In genomic region chr18:13406049-13406615, GRCh38 we compare ENCODE assay signal across 19 cellular contexts.
DNase-seq lines count a peak whose midpoint lies in the region; ATAC-seq, FAIRE-seq and TF ChIP-seq lines count a peak whose summit lies in the region.
"Had no signal": no experiment of that assay in that cellular context is flagged by ENCODE, and none has a peak within 500 bp of the region (broad histone marks: within the 10 kb centered on the region; RNA-seq: fewer than 3 reads in every experiment).

No MANE protein-coding gene starts in this region.

- H3K27ac Mint-ChIP-seq in activated CD8-positive, alpha-beta memory T cell treated with anti-CD3 and anti-CD28 coated beads, Interleukin-2, amount 10 ng/mL, durations not matched to agents 7 days and 5 days = no peak overlapping the region
- peak overlapping the region; percentile 12 for H3K27ac Mint-ChIP-seq in CD4-positive, alpha-beta T cell
- H3K27ac Mint-ChIP-seq in type B pancreatic cell = no peak overlapping the region

- no peaks in the 10 kb centered on the region for H3K9me3 Mint-ChIP-seq in activated CD8-positive, alpha-beta memory T cell treated with anti-CD3 and anti-CD28 coated beads, Interleukin-2, amount 10 ng/mL, durations not matched to agents 7 days and 5 days (ENCODE audit: low read depth)
- H3K9me3 Mint-ChIP-seq in CD4-positive, alpha-beta T cell = no peaks in the 10 kb centered on the region
- H3K9me3 Mint-ChIP-seq in type B pancreatic cell = no peaks in the 10 kb centered on the region

- intact Hi-C loops in CD4-positive, alpha-beta T cell (cut with DNase I, micrococcal nuclease) = no loop called here
- intact Hi-C loops in HepG2 (cut with micrococcal nuclease; ENCODE audit: unreplicated experiment) = loop anchor here (10.0 kb wide), 1 partner anchor 479 kb away; no protein-coding TSS in a partner anchor

- no peaks in the 10 kb centered on the region for H3K36me3 ChIP-seq in HepG2 (replicated peaks in 1 of 2; ENCODE audit: control insufficient read depth in 1 of 2, insufficient read depth in 2 of 2, low read length in 2 of 2)

- H3K9me3 ChIP-seq in CD4-positive, alpha-beta T cell (ENCODE audit: control insufficient read depth, low read length) = no peaks in the 10 kb centered on the region
- H3K9me3 ChIP-seq in HepG2 (ENCODE audit: low read length) = no peaks in the 10 kb centered on the region

- no peak for ATAC-seq in activated CD8-positive, alpha-beta memory T cell treated with anti-CD3 and anti-CD28 coated beads, Interleukin-2, amount 10 ng/mL, durations not matched to agents 7 days and 5 days
- ATAC-seq in CD4-positive, alpha-beta T cell (ENCODE audit: poor library complexity) = no peak
- 0 out of 3 replicates have a peak, but pooled peaks have one; percentile 20 for ATAC-seq in HepG2
- ATAC-seq: GM12878, HCT116 had no signal

- H3K79me2 ChIP-seq in HepG2 (ENCODE audit: insufficient read depth, low read length) = no peaks in the 10 kb centered on the region

- in situ Hi-C loops in HepG2 (cut with HindIII; ENCODE audit: extremely low pct_ligation_motif_present, low pct_unique_long_range_greater_than_20kb) = no loop called here

- no peak for FAIRE-seq in HepG2 (lab: Jason Lieb, UNC)
- FAIRE-seq: GM12878, GM18507, H54, HTR-8/SVneo had no signal

- BruUV-seq in HepG2 (replicated peaks; lab: Mats Ljungman, UMichigan) = no TSS peak

- peak; percentile 37 for DNase-seq in activated CD8-positive, alpha-beta memory T cell treated with anti-CD3 and anti-CD28 coated beads for 24 hours
- DNase-seq in activated CD8-positive, alpha-beta memory T cell treated with anti-CD3 and anti-CD28 coated beads, Interleukin-2, amount 10 ng/mL, durations not matched to agents 7 days and 5 days = no peak
- no peak for DNase-seq in CD4-positive, alpha-beta T cell
- DNase-seq in HepG2 (ENCODE audit: low spot score) (no peak), type B pancreatic cell (ENCODE audit: extremely low spot score, unreplicated experiment) (peak; percentile 45), OCI-M2 (lab: John Stamatoyannopoulos, UW; ENCODE audit: unreplicated experiment) (no peak), germinal center (ENCODE audit: low spot score) (no peak)
- DNase-seq: 8988T; AML-193; Calu3; CD4-positive, CD25-positive, alpha-beta regulatory T cell; DMS 273 treated with DMSO at 0.1 percent for 48 hours; GM23248 had no signal

- H2AFZ ChIP-seq in HepG2 (ENCODE audit: low read length) = no peak overlapping the region
- H2AFZ ChIP-seq: GM23248 had no signal

- no peaks in the 10 kb centered on the region for H3K4me1 Mint-ChIP-seq in activated CD8-positive, alpha-beta memory T cell treated with anti-CD3 and anti-CD28 coated beads, Interleukin-2, amount 10 ng/mL, durations not matched to agents 7 days and 5 days
- H3K4me1 Mint-ChIP-seq in CD4-positive, alpha-beta T cell (ENCODE audit: low read depth) = peaks cover 19% of the 10 kb centered on the region
- H3K4me1 Mint-ChIP-seq in type B pancreatic cell (ENCODE audit: unreplicated experiment) = no peaks in the 10 kb centered on the region

- CTCF ChIA-PET in activated CD8-positive, alpha-beta memory T cell treated with anti-CD3 and anti-CD28 coated beads, Interleukin-2, amount 10 ng/mL, durations not matched to agents 7 days and 5 days (lab: Charles Lee) = no interaction called here
- CTCF ChIA-PET in CD4-positive, alpha-beta T cell (lab: Charles Lee) = no interaction called here
- CTCF ChIA-PET in HepG2 (lab: Yijun Ruan, JAX; ENCODE audit: low intra/inter-chr PET ratio, low total read pairs) = no interaction called here

- H3K27ac ChIP-seq in CD4-positive, alpha-beta T cell (ENCODE audit: low read depth, low read length) = no peak overlapping the region
- H3K27ac ChIP-seq in HepG2 (ENCODE audit: extremely low read length, insufficient read depth, low read length) = peak overlapping the region; percentile 14
- H3K27ac ChIP-seq: GM23248 had no signal

- no peak overlapping the region for H3K9ac ChIP-seq in HepG2 (ENCODE audit: insufficient read depth, low read depth, low read length)
- H3K9ac ChIP-seq: BLaER1 treated with 17β-estradiol and CSF1 and Interleukin-3, amounts not matched to agents 10 nM and 100 nM; GM23248 had no signal

- no peaks in the 10 kb centered on the region for H4K20me1 ChIP-seq in HepG2 (ENCODE audit: insufficient read depth, low read length)

- TF ChIP-seq EP300 in HepG2 (IDR thresholded peaks at IDR 0.05; ENCODE audit: low read depth in 2 of 2, low read length in 2 of 2) = no peak
- TF ChIP-seq EP300 in HepG2 (CRISPR knock-in tag; IDR thresholded peaks at IDR 0.05; ENCODE audit: borderline replicate concordance) = no peak

- POLR2A ChIA-PET in CD4-positive, alpha-beta T cell (lab: Charles Lee) = no interaction called here
- POLR2A ChIA-PET in HepG2 (lab: Yijun Ruan, JAX) = interaction anchor here (1.0 kb wide), 2 partner anchors 10 to 11 kb away, joined by 3 to 7 read pairs; no protein-coding TSS in a partner anchor

- peaks cover 42% of the 10 kb centered on the region for H3K4me1 ChIP-seq in HepG2 (ENCODE audit: insufficient read depth, low read length)

- H3K4me3 Mint-ChIP-seq in activated CD8-positive, alpha-beta memory T cell treated with anti-CD3 and anti-CD28 coated beads, Interleukin-2, amount 10 ng/mL, durations not matched to agents 7 days and 5 days = no peak overlapping the region
- no peak overlapping the region for H3K4me3 Mint-ChIP-seq in CD4-positive, alpha-beta T cell
- H3K4me3 Mint-ChIP-seq in type B pancreatic cell = no peak overlapping the region
- H3K4me3 Mint-ChIP-seq: CD4-positive, CD25-positive, alpha-beta regulatory T cell had no signal

- H3K4me2 ChIP-seq in HepG2 (ENCODE audit: low read depth, low read length) = no peak overlapping the region
- H3K4me2 ChIP-seq: BLaER1 treated with 17β-estradiol and CSF1 and Interleukin-3, amounts not matched to agents 10 nM and 100 nM had no signal

- no peak for TF ChIP-seq RAD21 in HepG2 (CRISPR knock-in tag; IDR thresholded peaks at IDR 0.05)

- H3K4me3 ChIP-seq in HepG2 (replicated peaks in 1 of 3; ENCODE audit: insufficient read depth in 1 of 3, low read depth in 2 of 3, low read length in 3 of 3) = no peak overlapping the region
- H3K4me3 ChIP-seq: BLaER1 treated with 17β-estradiol and CSF1 and Interleukin-3, amounts not matched to agents 10 nM and 100 nM; GM12878; GM23248 had no signal

- no peaks in the 10 kb centered on the region for H3K27me3 Mint-ChIP-seq in activated CD8-positive, alpha-beta memory T cell treated with anti-CD3 and anti-CD28 coated beads, Interleukin-2, amount 10 ng/mL, durations not matched to agents 7 days and 5 days
- no peaks in the 10 kb centered on the region for H3K27me3 Mint-ChIP-seq in CD4-positive, alpha-beta T cell
- no peaks in the 10 kb centered on the region for H3K27me3 Mint-ChIP-seq in type B pancreatic cell
- H3K27me3 Mint-ChIP-seq: CD4-positive, CD25-positive, alpha-beta regulatory T cell had no signal

- TF ChIP-seq CTCF in CD4-positive, alpha-beta T cell (IDR thresholded peaks at IDR 0.05) = no peak
- TF ChIP-seq CTCF in HepG2 (CRISPR knock-in tag; IDR thresholded peaks at IDR 0.05) (no peak), type B pancreatic cell (conservative IDR thresholded peaks at IDR 0.05) (no peak)

- H3K36me3 Mint-ChIP-seq in activated CD8-positive, alpha-beta memory T cell treated with anti-CD3 and anti-CD28 coated beads, Interleukin-2, amount 10 ng/mL, durations not matched to agents 7 days and 5 days = no peaks in the 10 kb centered on the region
- H3K36me3 Mint-ChIP-seq in CD4-positive, alpha-beta T cell (ENCODE audit: low read depth) = peaks cover 29% of the 10 kb centered on the region
- H3K36me3 Mint-ChIP-seq in type B pancreatic cell = no peaks in the 10 kb centered on the region

- 82% methylated on average over 8 of the region's 9 CpGs for WGBS in HepG2 (ENCODE audit: low lambda C conversion rate)

- TF ChIP-seq POLR2A in HepG2 (IDR thresholded peaks at IDR 0.05; ENCODE audit: insufficient read depth in 1 of 2, low read depth in 2 of 2, low read length in 2 of 2) = no peak

- H3K27me3 ChIP-seq in CD4-positive, alpha-beta T cell (ENCODE audit: control insufficient read depth, insufficient read depth, low read length) = no peaks in the 10 kb centered on the region
- no peaks in the 10 kb centered on the region for H3K27me3 ChIP-seq in HepG2 (ENCODE audit: control insufficient read depth in 1 of 2, insufficient read depth in 2 of 2, low read length in 2 of 2)
- H3K27me3 ChIP-seq: BLaER1 treated with 17β-estradiol and CSF1 and Interleukin-3, amounts not matched to agents 10 nM and 100 nM had no signal

TF ChIP-seq in HepG2, 621 proteins besides CTCF, POLR2A, EP300 and RAD21:
- peak; percentile 48; the same call in 1 of the 2 replicates for TF ChIP-seq ZNF263 (CRISPR knock-in tag; IDR thresholded peaks at IDR 0.05)
- TF ChIP-seq ZNF607 (CRISPR knock-in tag; IDR thresholded peaks at IDR 0.05; ENCODE audit: borderline replicate concordance) = no peak

Comparison
In these comparisons a context has a peak if more than half of its experiments do, and no peak if none do; other contexts are left out.
1. DNase-seq: peak in activated CD8-positive, alpha-beta memory T cell treated with anti-CD3 and anti-CD28 coated beads for 24 hours (single experiment) and type B pancreatic cell (single experiment); none in activated CD8-positive, alpha-beta memory T cell treated with anti-CD3 and anti-CD28 coated beads, Interleukin-2, amount 10 ng/mL, durations not matched to agents 7 days and 5 days (single experiment), CD4-positive, alpha-beta T cell (0 of 10), HepG2 (single experiment), OCI-M2 (single experiment) and germinal center (single experiment).